11 cellular contexts compared by ENCODE assay signal in genomic region chr3:128491900-128492352, GRCh38. TPM values are rescaled to one million over a fixed set of nuclear protein-coding genes. Genes with fewer than 3 reads are reported as not detected.
DNase-seq lines count a peak whose midpoint lies in the region; ATAC-seq and TF ChIP-seq lines count a peak whose summit lies in the region.
"Had no signal": no experiment of that assay in that cellular context is flagged by ENCODE, and none has a peak within 500 bp of the region (broad histone marks: within the 10 kb centered on the region; RNA-seq: fewer than 3 reads in every experiment).

No MANE protein-coding gene starts in this region.

- peaks cover 58% of the 10 kb centered on the region for H3K27me3 Mint-ChIP-seq in activated CD4-positive, alpha-beta T cell treated with anti-CD3 and anti-CD28 coated beads for 36 hours

- CTCF ChIA-PET in activated CD4-positive, alpha-beta T cell treated with anti-CD3 and anti-CD28 coated beads for 36 hours (lab: Charles Lee): interaction anchor here (0.6 to 1.5 kb wide), 3 partner anchors 41 to 65 kb away, joined by 3 to 4 read pairs (median 3); no protein-coding TSS in a partner anchor

- DNase-seq in activated CD4-positive, alpha-beta T cell treated with anti-CD3 and anti-CD28 coated beads for 36 hours: peak; percentile 32
- no peak for DNase-seq in activated CD4-positive, alpha-beta T cell treated with anti-CD3 and anti-CD28 coated beads, Interleukin-2, amount 50 U/mL, for 4 hours
- DNase-seq in NCI-H82 treated with DMSO at 0.1 percent for 48 hours (lab: John Stamatoyannopoulos, UW; ENCODE audit: unreplicated experiment) (peak; percentile 27), fibroblast of villous mesenchyme (ENCODE audit: low read depth) (peak; percentile 34), gastrocnemius medialis (no peak), MG63 (no peak)

- peaks cover 22 to 46% of the 10 kb centered on the region in 2 donors for H3K4me1 ChIP-seq in gastrocnemius medialis

- no peak for TF ChIP-seq CTCF in fibroblast of villous mesenchyme (IDR thresholded peaks at IDR 0.05; ENCODE audit: insufficient read depth, low read depth, low read length)
- no peak for TF ChIP-seq CTCF in gastrocnemius medialis (IDR thresholded peaks at IDR 0.05 in 4 of 5, conservative IDR thresholded peaks at IDR 0.05 in 1 of 5)

- H3K4me3 Mint-ChIP-seq in activated CD4-positive, alpha-beta T cell treated with anti-CD3 and anti-CD28 coated beads for 36 hours: no peak overlapping the region

- H3K9me3 Mint-ChIP-seq in activated CD4-positive, alpha-beta T cell treated with anti-CD3 and anti-CD28 coated beads for 36 hours (ENCODE audit: low read depth): no peaks in the 10 kb centered on the region

- peak overlapping the region; percentile 85 for H3K4me3 ChIP-seq in fibroblast of villous mesenchyme (ENCODE audit: low read depth, low read length)
- H3K4me3 ChIP-seq in gastrocnemius medialis: peak overlapping the region; percentile 12 to 41 (median 34)
- no peak overlapping the region for H3K4me3 ChIP-seq in MG63
- H3K4me3 ChIP-seq: SJSA1 had no signal

- H3K9me3 ChIP-seq in gastrocnemius medialis: no peaks in the 10 kb centered on the region
- no peaks in the 10 kb centered on the region; the same call in 1 of the 2 replicates for H3K9me3 ChIP-seq in MG63
- H3K9me3 ChIP-seq: BLaER1 had no signal

- intact Hi-C loops in activated CD4-positive, alpha-beta T cell treated with anti-CD3 and anti-CD28 coated beads for 36 hours (cut with DNase I, micrococcal nuclease): loop anchor here in 1 of 2 experiments (2.0 to 5.0 kb wide), 2 partner anchors 65 to 415 kb away; no protein-coding TSS in a partner anchor
- intact Hi-C loops in gastrocnemius medialis (cut with DNase I; ENCODE audit: low total_unique reads): no loop called here

- no peaks in the 10 kb centered on the region for H3K36me3 Mint-ChIP-seq in activated CD4-positive, alpha-beta T cell treated with anti-CD3 and anti-CD28 coated beads for 36 hours (ENCODE audit: low read depth)

- no peak for ATAC-seq in activated CD4-positive, alpha-beta T cell treated with anti-CD3 and anti-CD28 coated beads for 36 hours
- ATAC-seq in gastrocnemius medialis: no peak
- ATAC-seq in GM19023 (IDR thresholded peaks at IDR 0.05; ENCODE audit: unreplicated experiment): no peak
- ATAC-seq in HG03159 (IDR thresholded peaks at IDR 0.05; ENCODE audit: unreplicated experiment): no peak

- peaks cover 18% of the 10 kb centered on the region for H3K4me1 Mint-ChIP-seq in activated CD4-positive, alpha-beta T cell treated with anti-CD3 and anti-CD28 coated beads for 36 hours

- no peak overlapping the region for H3K27ac ChIP-seq in gastrocnemius medialis
- H3K27ac ChIP-seq: BLaER1, SJSA1 had no signal

- H3K36me3 ChIP-seq in gastrocnemius medialis (no peaks in the 10 kb centered on the region), MG63 (no peaks in the 10 kb centered on the region)
- H3K36me3 ChIP-seq: BLaER1 had no signal

- no peak overlapping the region for H3K27ac Mint-ChIP-seq in activated CD4-positive, alpha-beta T cell treated with anti-CD3 and anti-CD28 coated beads for 36 hours

- H3K27me3 ChIP-seq in gastrocnemius medialis: peaks cover 95 to 97% (median 97%) of the 10 kb centered on the region in 3 donors
- H3K27me3 ChIP-seq in MG63: peaks cover 78% of the 10 kb centered on the region
- H3K27me3 ChIP-seq: SJSA1 had no signal

- in situ Hi-C loops in gastrocnemius medialis (cut with MboI; ENCODE audit: low sequenced_read_pairs in 4 of 4): loop anchor here in 1 of 4 donors (25.0 kb wide), 1 partner anchor 405 kb away; no protein-coding TSS in a partner anchor

- POLR2A ChIA-PET in activated CD4-positive, alpha-beta T cell treated with anti-CD3 and anti-CD28 coated beads for 36 hours (lab: Charles Lee): no interaction called here

- no peak for TF ChIP-seq POLR2A in gastrocnemius medialis (IDR thresholded peaks at IDR 0.05)

RNA-seq across cellular contexts. Expression of gene GATA2, which starts 1.1 kb away (rescaled TPM):
- under 1 TPM; 0.05 to 0.07 TPM for total RNA-seq in activated CD4-positive, alpha-beta T cell treated with anti-CD3 and anti-CD28 coated beads for 36 hours
- total RNA-seq in fibroblast of villous mesenchyme (26.7 and 41.0 TPM in 2 replicates), gastrocnemius medialis (10 to 100 TPM in 3 of 4 donors, 1 to 10 TPM in 1; 9.0 to 14.4 (median 12.7) TPM)
- 0.27 and 2.6 TPM in 2 replicates for total RNA-seq in MG63 (2014; rRNA removed; shearing (Covaris generic); ENCODE audit: low replicate concordance)

RNA-seq across cellular contexts. Expression of gene DNAJB8, which starts 25.2 kb away (rescaled TPM):
- total RNA-seq in activated CD4-positive, alpha-beta T cell treated with anti-CD3 and anti-CD28 coated beads for 36 hours: not detected
- total RNA-seq in fibroblast of villous mesenchyme: not detected in 2 replicates
- total RNA-seq in gastrocnemius medialis: not detected
- total RNA-seq in MG63 (2014; rRNA removed; shearing (Covaris generic); ENCODE audit: low replicate concordance): not detected in 2 replicates
- total RNA-seq: HT1080, SJSA1 had no signal

Comparison
In these comparisons a context has a peak if more than half of its experiments do, and no peak if none do; other contexts are left out.
1. DNase-seq: peak in activated CD4-positive, alpha-beta T cell treated with anti-CD3 and anti-CD28 coated beads for 36 hours (single experiment), NCI-H82 treated with DMSO at 0.1 percent for 48 hours (single experiment) and fibroblast of villous mesenchyme (single experiment); none in activated CD4-positive, alpha-beta T cell treated with anti-CD3 and anti-CD28 coated beads, Interleukin-2, amount 50 U/mL, for 4 hours (0 of 2), gastrocnemius medialis (0 of 2) and MG63 (single experiment).